In genomic region chr7:33764752-33765451, GRCh38 we compare ENCODE assay signal across 13 cellular contexts.
DNase-seq lines count a peak whose midpoint lies in the region; ATAC-seq and TF ChIP-seq lines count a peak whose summit lies in the region.
"Had no signal": no experiment of that assay in that cellular context is flagged by ENCODE, and none has a peak within 500 bp of the region (broad histone marks: within the 10 kb centered on the region; RNA-seq: fewer than 3 reads in every experiment).

No MANE protein-coding gene starts in this region.

- H3K36me3 ChIP-seq in mucosa of descending colon (ENCODE audit: low read depth) = no peaks in the 10 kb centered on the region

- ATAC-seq in mucosa of descending colon = peak; percentile 40
- ATAC-seq: stimulated activated naive CD8-positive, alpha-beta T cell treated with anti-CD3 and anti-CD28 coated beads, Interleukin-15, amount 100 ng/mL, for 72 hours had no signal

- H3K4me1 ChIP-seq in mucosa of descending colon (ENCODE audit: low read depth) = no peaks in the 10 kb centered on the region

- intact Hi-C loops in mucosa of descending colon (cut with DNase I, micrococcal nuclease) = no loop called here

- TF ChIP-seq CTCF in fibroblast of the aortic adventitia (IDR thresholded peaks at IDR 0.05; ENCODE audit: insufficient read depth, low read length) (no peak), mucosa of descending colon (IDR thresholded peaks at IDR 0.05) (no peak)

- H3K4me3 ChIP-seq in fibroblast of the aortic adventitia (ENCODE audit: low read depth, low read length) (no peak overlapping the region), mucosa of descending colon (no peak overlapping the region)
- H3K4me3 ChIP-seq: coronary artery had no signal

- DNase-seq in EH (ENCODE audit: low read depth) = peak; percentile 71
- DNase-seq in RPMI7951 (ENCODE audit: low read depth) = peak; percentile 63
- peak; percentile 100 for DNase-seq in fibroblast of the aortic adventitia (ENCODE audit: low read depth)
- DNase-seq in mucosa of descending colon = no peak
- no peak for DNase-seq in stimulated activated CD4-positive, alpha-beta T cell treated with anti-CD3 and anti-CD28 coated beads, Interleukin-12 subunit alpha, Interleukin-12 subunit beta, amount 100 ng/mL, for 4 hours
- no peak for DNase-seq in NCI-H2171 treated with DMSO at 0.1 percent for 48 hours (lab: John Stamatoyannopoulos, UW)
- no peak for DNase-seq in stimulated activated CD4-positive, alpha-beta T cell treated with anti-CD3 and anti-CD28 coated beads, Interleukin-15, amount 100 ng/mL, for 24 hours
- DNase-seq in NCI-H2081 (lab: John Stamatoyannopoulos, UW) = no peak
- DNase-seq: activated CD8-positive, alpha-beta memory T cell treated with anti-CD3 and anti-CD28 coated beads for 24 hours; activated naive CD4-positive, alpha-beta T cell treated with anti-CD3 and anti-CD28 coated beads for 36 hours; C1 segment of cervical spinal cord; stimulated activated naive CD8-positive, alpha-beta T cell treated with anti-CD3 and anti-CD28 coated beads, Interleukin-15, amount 100 ng/mL, for 72 hours had no signal

- no peaks in the 10 kb centered on the region for H3K9me3 ChIP-seq in mucosa of descending colon

Comparison
In these comparisons a context has a peak if more than half of its experiments do, and no peak if none do; other contexts are left out.
1. DNase-seq: peak in EH (single experiment), RPMI7951 (single experiment) and fibroblast of the aortic adventitia (single experiment); none in mucosa of descending colon (0 of 3), stimulated activated CD4-positive, alpha-beta T cell treated with anti-CD3 and anti-CD28 coated beads, Interleukin-12 subunit alpha, Interleukin-12 subunit beta, amount 100 ng/mL, for 4 hours (single experiment), NCI-H2171 treated with DMSO at 0.1 percent for 48 hours (single experiment), stimulated activated CD4-positive, alpha-beta T cell treated with anti-CD3 and anti-CD28 coated beads, Interleukin-15, amount 100 ng/mL, for 24 hours (single experiment) and NCI-H2081 (0 of 2).